Comparison of ENCODE assay signal across 1 cellular context in the genomic region with DNA sequence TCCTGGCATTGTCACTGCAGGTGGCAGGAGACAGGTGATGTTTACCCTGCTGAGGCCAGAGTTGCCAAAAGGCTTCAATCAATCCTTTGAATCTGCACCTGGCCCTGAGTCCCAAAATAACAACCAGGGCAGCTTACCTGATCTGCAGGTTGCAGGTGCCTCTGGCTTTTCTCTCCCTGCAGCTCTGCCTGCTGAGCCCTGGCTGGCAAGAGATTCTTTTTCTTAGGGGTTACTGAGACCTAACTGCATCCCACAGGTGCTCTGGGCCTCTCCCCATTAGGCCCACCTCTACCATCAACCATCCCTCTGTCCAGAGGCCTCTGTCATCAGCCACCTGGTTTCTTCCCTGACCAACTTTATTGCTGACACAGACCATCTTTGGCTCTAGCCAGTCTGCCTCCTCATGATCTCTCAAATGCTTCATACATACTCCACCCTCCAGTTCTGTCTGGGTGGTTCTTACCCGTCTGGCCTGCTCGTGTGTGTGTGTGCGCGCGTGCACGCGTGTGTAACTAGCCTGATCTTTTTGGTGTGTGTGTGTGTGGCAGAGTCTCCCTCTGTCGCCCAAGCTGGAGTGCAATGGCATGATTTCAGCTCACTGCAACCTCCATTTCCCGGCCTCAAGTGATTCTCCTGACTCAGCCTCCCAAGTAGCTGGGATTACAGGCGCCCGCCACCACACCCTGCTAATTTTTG.
A peak's percentile ranks its signal among the peaks of the same experiment; 100 is the strongest.
TF ChIP-seq lines count a peak whose summit lies in the region.

No MANE protein-coding gene starts in this region.

TF ChIP-seq in H1, 55 proteins besides CTCF, POLR2A, EP300 and RAD21:
- TF ChIP-seq MAFK (IDR thresholded peaks at IDR 0.05; ENCODE audit: low read depth, low read length) (no peak), BACH1 (IDR thresholded peaks at IDR 0.05; ENCODE audit: low read length) (no peak), TCF12 (IDR thresholded peaks at IDR 0.05; ENCODE audit: low read depth, low read length) (peak; percentile 81)
